Comparison of ENCODE assay signal across 30 cellular contexts in genomic region chr2:219557320-219557719, GRCh38. TPM values are rescaled to one million over a fixed set of nuclear protein-coding genes. Genes with fewer than 3 reads are reported as not detected.
"Had no signal": no experiment of that assay in that cellular context is flagged by ENCODE, and none has a peak within 500 bp of the region (broad histone marks: within the 10 kb centered on the region; RNA-seq: fewer than 3 reads in every experiment).

No MANE protein-coding gene starts in this region.

- H3K27me3 ChIP-seq: testis, thyroid gland, vagina had no signal

- H3K4me3 ChIP-seq: heart left ventricle, hepatocyte, left lung, lower lobe of right lung, psoas muscle, smooth muscle cell, stomach, testis, thyroid gland, transverse colon, upper lobe of left lung, vagina had no signal

- H3K27ac ChIP-seq: heart left ventricle, hepatocyte, left lung, lower lobe of right lung, parathyroid adenoma, psoas muscle, stomach, testis, thyroid gland, transverse colon, upper lobe of left lung, vagina had no signal

- H3K9me3 ChIP-seq: heart left ventricle, left lung, lower lobe of right lung, psoas muscle, stomach, testis, thyroid gland, transverse colon, upper lobe of left lung, vagina had no signal

- H3K36me3 ChIP-seq: left lung, thyroid gland, transverse colon had no signal

- H3K4me1 ChIP-seq: parathyroid adenoma had no signal

- H3K79me2 ChIP-seq: hepatocyte, parathyroid adenoma had no signal

- H3K4me2 ChIP-seq: hepatocyte, smooth muscle cell had no signal

- DNase-seq: glutamatergic neuron; islet precursor cell; kidney glomerular epithelial cell; left colon; lower lobe of right lung; mesendoderm; naive B cell; natural killer cell; nucleus accumbens; stimulated activated CD4-positive, alpha-beta T cell treated with anti-CD3 and anti-CD28 coated beads, Interleukin-12 subunit alpha, Interleukin-12 subunit beta, amount 100 ng/mL, for 4 hours; stimulated activated CD4-positive, alpha-beta T cell treated with anti-CD3 and anti-CD28 coated beads, Interleukin-15, amount 100 ng/mL, for 24 hours; stimulated activated CD4-positive, alpha-beta T cell treated with anti-CD3 and anti-CD28 coated beads, Interleukin-2, amount 100 ng/mL, for 24 hours; stimulated activated CD4-positive, alpha-beta T cell treated with anti-CD3 and anti-CD28 coated beads, Interleukin-4, amount 100 ng/mL, for 1 hour; stimulated activated naive B cell treated with anti-CD40 and anti-IgM and Interleukin-4, amounts not matched to agents 10 μg/mL and 1 μg/mL and 100 μg/mL, for 72 hours; stimulated activated naive CD8-positive, alpha-beta T cell treated with anti-CD3 and anti-CD28 coated beads, Interleukin-15, Interleukin-2, amounts not matched to agents 100 U/mL and 50 U/mL, for 24 hours; stomach; testis; thyroid gland; transverse colon had no signal

- H3K9ac ChIP-seq: parathyroid adenoma had no signal

- H2AFZ ChIP-seq: hepatocyte, parathyroid adenoma had no signal

- ATAC-seq: heart left ventricle; left colon; left lung; lower lobe of right lung; natural killer cell; psoas muscle; stimulated activated naive B cell treated with anti-CD40 and anti-IgM and Interleukin-4, amounts not matched to agents 10 μg/mL and 1 μg/mL and 100 μg/mL, for 72 hours had no signal

RNA-seq across cellular contexts. Expression of gene TMEM198, which starts 13.5 kb away (rescaled TPM):
- total RNA-seq: mononuclear cell had no signal

RNA-seq across cellular contexts. Expression of gene INHA, which starts 14.8 kb away (rescaled TPM):
- total RNA-seq: left colon, lower lobe of right lung, mononuclear cell, natural killer cell, skeletal muscle tissue, transverse colon, urinary bladder had no signal
